Comparison of ENCODE assay signal across 18 cellular contexts in genomic region chr3:184758056-184758455, GRCh38. TPM values are rescaled to one million over a fixed set of nuclear protein-coding genes. Genes with fewer than 3 reads are reported as not detected.
DNase-seq lines count a peak whose midpoint lies in the region; ATAC-seq, FAIRE-seq and TF ChIP-seq lines count a peak whose summit lies in the region.
"Had no signal": no experiment of that assay in that cellular context is flagged by ENCODE, and none has a peak within 500 bp of the region (broad histone marks: within the 10 kb centered on the region; RNA-seq: fewer than 3 reads in every experiment).

No MANE protein-coding gene starts in this region.

- H3K79me1 ChIP-seq in IMR-90 (ENCODE audit: low read depth in 1 of 2, low read length in 2 of 2), result no peaks in the 10 kb centered on the region

- CTCF ChIA-PET in IMR-90 (lab: Yijun Ruan, JAX), result interaction anchor here (1.4 kb wide), 1 partner anchor 197 kb away, joined by 3 read pairs; no protein-coding TSS in a partner anchor

- ATAC-seq in IMR-90 (ENCODE audit: low read depth), result no peak
- ATAC-seq: CD8-positive, alpha-beta T cell had no signal

- peak overlapping the region; percentile 16; the same call in 1 of the 2 replicates for H4K5ac ChIP-seq in IMR-90 (ENCODE audit: low read depth, low read length)

- H2AFZ ChIP-seq in IMR-90 (replicated peaks; ENCODE audit: low read length, poor library complexity) (no peak overlapping the region), parathyroid adenoma (peak overlapping the region; percentile 33)

- TF ChIP-seq CTCF in IMR-90 (conservative IDR thresholded peaks at IDR 0.05; ENCODE audit: low read depth, low read length), result no peak
- no peak for TF ChIP-seq CTCF in kidney (IDR thresholded peaks at IDR 0.05; ENCODE audit: borderline replicate concordance, extremely low read depth, insufficient read depth)
- no peak for TF ChIP-seq CTCF in parathyroid adenoma (IDR thresholded peaks at IDR 0.05)
- no peak for TF ChIP-seq CTCF in stomach (IDR thresholded peaks at IDR 0.05)
- TF ChIP-seq CTCF in type B pancreatic cell (conservative IDR thresholded peaks at IDR 0.05), result no peak

- dilution Hi-C loops in IMR-90 (cut with HindIII; ENCODE audit: low sequenced_read_pairs, unreplicated experiment), result no loop called here

- H3K18ac ChIP-seq in IMR-90 (ENCODE audit: low read depth, low read length), result peak overlapping the region; percentile 9; the same call in 1 of the 2 replicates

- POLR2A ChIA-PET in IMR-90 (lab: Charles Lee; ENCODE audit: unreplicated experiment), result no interaction called here

- H3K9me3 Mint-ChIP-seq in type B pancreatic cell, result no peaks in the 10 kb centered on the region
- H3K9me3 Mint-ChIP-seq: CD14-positive monocyte; CD8-positive, alpha-beta T cell had no signal

- no peak overlapping the region for H3K14ac ChIP-seq in IMR-90 (replicated peaks; ENCODE audit: low read depth, low read length)

- no peak for FAIRE-seq in kidney (lab: Jason Lieb, UNC)
- FAIRE-seq: D721Med, GM19239 had no signal

- peak overlapping the region; percentile 12; the same call in 1 of the 2 replicates for H3K27ac ChIP-seq in IMR-90 (ENCODE audit: insufficient read depth, low read length)
- no peak overlapping the region for H3K27ac ChIP-seq in kidney (ENCODE audit: low read depth in 2 of 2, low read length in 2 of 2)
- no peak overlapping the region for H3K27ac ChIP-seq in parathyroid adenoma
- peak overlapping the region; percentile 63 to 87 (median 80) for H3K27ac ChIP-seq in stomach
- no peak overlapping the region for H3K27ac ChIP-seq in SJCRH30
- H3K27ac ChIP-seq: 22Rv1, HL-60 had no signal

- no peak overlapping the region for H2AK9ac ChIP-seq in IMR-90 (replicated peaks; ENCODE audit: low read depth, low read length, poor library complexity)

- H3K9me1 ChIP-seq in IMR-90 (ENCODE audit: insufficient read depth, low read length), result peaks cover 29% of the 10 kb centered on the region

- peak overlapping the region; percentile 54; the same call in 1 of the 2 replicates for H4K91ac ChIP-seq in IMR-90 (ENCODE audit: insufficient read depth, low read depth, low read length)

- H3K4me3 ChIP-seq in IMR-90 (ENCODE audit: insufficient read depth, low read depth, low read length) (no peak overlapping the region), kidney (ENCODE audit: low read length in 2 of 2) (no peak overlapping the region), parathyroid adenoma (ENCODE audit: low read depth, low read length) (no peak overlapping the region), stomach (no peak overlapping the region), SJCRH30 (no peak overlapping the region)

- H3K4ac ChIP-seq in IMR-90 (ENCODE audit: low read depth, low read length), result peak overlapping the region; percentile 71

- no TSS peak for BruUV-seq in IMR-90 (replicated peaks; lab: Mats Ljungman, UMichigan)

- intact Hi-C loops in IMR-90 (cut with micrococcal nuclease) (no loop called here), kidney (cut with DNase I) (no loop called here), stomach (cut with DNase I; ENCODE audit: low total_unique reads) (no loop called here)

- H2BK15ac ChIP-seq in IMR-90 (ENCODE audit: low read depth, low read length), result peak overlapping the region; percentile 72; the same call in 2 of the 3 replicates

- H3K4me1 Mint-ChIP-seq in type B pancreatic cell (ENCODE audit: unreplicated experiment), result peaks cover 27% of the 10 kb centered on the region

- H3K36me3 ChIP-seq in IMR-90 (ENCODE audit: control insufficient read depth, insufficient read depth, low read length) (no peaks in the 10 kb centered on the region), kidney (ENCODE audit: control insufficient read depth in 1 of 2, insufficient read depth in 2 of 2, low read length in 2 of 2) (no peaks in the 10 kb centered on the region), parathyroid adenoma (ENCODE audit: control insufficient read depth, insufficient read depth, low read length) (no peaks in the 10 kb centered on the region), stomach (no peaks in the 10 kb centered on the region), SJCRH30 (no peaks in the 10 kb centered on the region)

- H3K56ac ChIP-seq in IMR-90 (ENCODE audit: extremely low read depth, insufficient read depth, low read length), result no peak overlapping the region

- H2BK5ac ChIP-seq in IMR-90 (ENCODE audit: low read depth, low read length, poor library complexity, severe bottlenecking), result peak overlapping the region; percentile 5

- H4K8ac ChIP-seq in IMR-90 (ENCODE audit: low read depth in 2 of 2, low read length in 2 of 2), result no peak overlapping the region

- H3K4me2 ChIP-seq in IMR-90 (ENCODE audit: low read depth, low read length), result no peak overlapping the region
- no peak overlapping the region for H3K4me2 ChIP-seq in parathyroid adenoma (ENCODE audit: low read length)

- no peak overlapping the region for H3K4me3 Mint-ChIP-seq in type B pancreatic cell
- H3K4me3 Mint-ChIP-seq: CD14-positive monocyte; CD8-positive, alpha-beta T cell had no signal

- no peak overlapping the region for H3K27ac Mint-ChIP-seq in type B pancreatic cell
- H3K27ac Mint-ChIP-seq: CD8-positive, alpha-beta T cell had no signal

- TF ChIP-seq EP300 in stomach (IDR thresholded peaks at IDR 0.05), result no peak

- peak overlapping the region; percentile 55 for H2BK20ac ChIP-seq in IMR-90 (ENCODE audit: low read depth, low read length)

- no peak for TF ChIP-seq POLR2A in IMR-90 (IDR thresholded peaks at IDR 0.05; ENCODE audit: low read depth, low read length)
- TF ChIP-seq POLR2A in stomach (IDR thresholded peaks at IDR 0.05), result no peak

- H3K4me1 ChIP-seq in IMR-90 (ENCODE audit: control insufficient read depth, insufficient read depth, low read length), result peaks cover 43% of the 10 kb centered on the region
- peaks cover 0 to 17% of the 10 kb centered on the region in 2 donors for H3K4me1 ChIP-seq in kidney (ENCODE audit: control insufficient read depth in 1 of 2, insufficient read depth in 1 of 2, low read depth in 1 of 2, low read length in 2 of 2)
- peaks cover 3% of the 10 kb centered on the region for H3K4me1 ChIP-seq in parathyroid adenoma
- H3K4me1 ChIP-seq in stomach, result peaks cover 50 to 69% (median 67%) of the 10 kb centered on the region in 4 donors
- H3K4me1 ChIP-seq in SJCRH30, result peaks cover 21% of the 10 kb centered on the region

- no peak overlapping the region for H3K9ac ChIP-seq in IMR-90 (ENCODE audit: low read depth, low read length)
- no peak overlapping the region for H3K9ac ChIP-seq in kidney (ENCODE audit: low read length in 2 of 2)
- H3K9ac ChIP-seq in parathyroid adenoma, result no peak overlapping the region

- H2BK120ac ChIP-seq in IMR-90 (ENCODE audit: low read depth, low read length), result peak overlapping the region; percentile 35

- no peak for DNase-seq in IMR-90
- DNase-seq in kidney, result peak; percentile 50
- DNase-seq in stomach, result no peak
- DNase-seq in NCI-H446 (lab: John Stamatoyannopoulos, UW), result no peak
- DNase-seq in OCI-M2 (lab: John Stamatoyannopoulos, UW; ENCODE audit: unreplicated experiment), result no peak
- no peak for DNase-seq in SJCRH30
- DNase-seq in type B pancreatic cell (ENCODE audit: extremely low spot score, unreplicated experiment), result no peak
- DNase-seq: CD8-positive, alpha-beta T cell; COR-L47; DMS53; GF-D8; H7 had no signal

- H3K27me3 Mint-ChIP-seq in type B pancreatic cell, result peaks cover 3% of the 10 kb centered on the region

- no peaks in the 10 kb centered on the region for H3K27me3 ChIP-seq in IMR-90 (ENCODE audit: control insufficient read depth, insufficient read depth, low read length)
- H3K27me3 ChIP-seq in parathyroid adenoma (ENCODE audit: control insufficient read depth, insufficient read depth, low read length), result no peaks in the 10 kb centered on the region
- no peaks in the 10 kb centered on the region for H3K27me3 ChIP-seq in stomach
- no peaks in the 10 kb centered on the region for H3K27me3 ChIP-seq in SJCRH30

- H3K9me3 ChIP-seq in IMR-90 (ENCODE audit: control insufficient read depth, insufficient read depth, low read length) (no peaks in the 10 kb centered on the region), kidney (ENCODE audit: control insufficient read depth in 1 of 2, low read length in 2 of 2) (no peaks in the 10 kb centered on the region), parathyroid adenoma (ENCODE audit: control insufficient read depth, low read length) (no peaks in the 10 kb centered on the region), stomach (no peaks in the 10 kb centered on the region), SJCRH30 (replicated peaks) (no peaks in the 10 kb centered on the region)

- H3K36me3 Mint-ChIP-seq in type B pancreatic cell, result no peaks in the 10 kb centered on the region
- H3K36me3 Mint-ChIP-seq: CD14-positive monocyte; CD8-positive, alpha-beta T cell had no signal

- in situ Hi-C loops in IMR-90 (cut with MboI; ENCODE audit: low sequenced_read_pairs), result no loop called here

- TF ChIP-seq RAD21 in IMR-90 (IDR thresholded peaks at IDR 0.05; ENCODE audit: low read length), result no peak

- no CpG with 5 or more reads among the region's 11 CpGs for WGBS in IMR-90 (ENCODE audit: extremely low coverage in 2 of 2, insufficient read length in 1 of 2), 2 experiments
- 69 to 85% (median 80%) methylated on average over 11 of the region's 11 CpGs for WGBS in stomach, 5 donors

- H3K79me2 ChIP-seq in parathyroid adenoma, result no peaks in the 10 kb centered on the region

- peak overlapping the region; percentile 78; the same call in 1 of the 2 replicates for H2AK5ac ChIP-seq in IMR-90 (ENCODE audit: low read depth, low read length)

- H4K20me1 ChIP-seq in IMR-90 (ENCODE audit: insufficient read depth, low read length), result no peaks in the 10 kb centered on the region

- no peak overlapping the region for H3K23ac ChIP-seq in IMR-90 (ENCODE audit: low read depth, low read length)

RNA-seq across cellular contexts. Expression of gene MAGEF1, which starts 46.2 kb away (rescaled TPM):
- total RNA-seq in IMR-90 (2012; rRNA removed) (10.6 and 16.4 TPM in 2 replicates), kidney (37.9 TPM), stomach (10 to 100 TPM; 19.3 to 81.1 (median 38.0) TPM), type B pancreatic cell (ENCODE audit: low replicate concordance) (69.2 and 75.2 TPM in 2 replicates)
- polyA plus RNA-seq in IMR-90 (2012; rRNA removed) (18.3 and 19.4 TPM in 2 replicates), kidney (ENCODE audit: insufficient read depth, low read depth, low replicate concordance) (50.0 TPM), stomach (10 to 100 TPM; 28.9 to 35.5 (median 33.9) TPM)
- 19.1 and 19.8 TPM in 2 replicates for polyA plus RNA-seq in IMR-90 (2012; cell fraction: cytosol; rRNA removed)
- polyA plus RNA-seq in IMR-90 (2012; cell fraction: nucleus; rRNA removed; ENCODE audit: low replicate concordance), result 6.1 and 8.7 TPM in 2 replicates
- 54.3 and 58.7 TPM in 2 replicates for total RNA-seq in SJCRH30 (2014; rRNA removed; shearing (Covaris generic))

RNA-seq across cellular contexts. Expression of gene VPS8, which starts 53.9 kb away (rescaled TPM):
- 52.5 and 56.1 TPM in 2 replicates for total RNA-seq in IMR-90 (2012; rRNA removed)
- 13.1 and 14.0 TPM in 2 replicates for polyA plus RNA-seq in IMR-90 (2012; rRNA removed)
- polyA plus RNA-seq in IMR-90 (2012; cell fraction: cytosol; rRNA removed), result 1.9 and 3.2 TPM in 2 replicates
- polyA plus RNA-seq in IMR-90 (2012; cell fraction: nucleus; rRNA removed; ENCODE audit: low replicate concordance), result 11.9 and 55.8 TPM in 2 replicates
- total RNA-seq in kidney, result 55.0 TPM
- polyA plus RNA-seq in kidney (ENCODE audit: insufficient read depth, low read depth, low replicate concordance), result 10.8 TPM
- total RNA-seq in stomach, result 100 to 1,000 TPM in 1 of 5 donors, 10 to 100 TPM in 4; 34.8 to 126 (median 48.1) TPM
- 10 to 100 TPM in 2 of 3 donors, 1 to 10 TPM in 1; 7.5 to 11.9 (median 10.1) TPM for polyA plus RNA-seq in stomach
- total RNA-seq in SJCRH30 (2014; rRNA removed; shearing (Covaris generic)), result 44.3 and 47.2 TPM in 2 replicates
- 36.5 and 59.4 TPM in 2 replicates for total RNA-seq in type B pancreatic cell (ENCODE audit: low replicate concordance)

Comparison
In these comparisons a context has a peak if more than half of its experiments do, and no peak if none do; other contexts are left out.
1. H3K27ac ChIP-seq: peak in IMR-90 (single experiment) and stomach (5 of 5); none in kidney (0 of 2), parathyroid adenoma (single experiment) and SJCRH30 (single experiment).